In genomic region chr9:120869726-120870125, GRCh38 we compare ENCODE assay signal across 10 cellular contexts. TPM values are rescaled to one million over a fixed set of nuclear protein-coding genes. Genes with fewer than 3 reads are reported as not detected.
DNase-seq lines count a peak whose midpoint lies in the region; ATAC-seq, FAIRE-seq and TF ChIP-seq lines count a peak whose summit lies in the region.
"Had no signal": no experiment of that assay in that cellular context is flagged by ENCODE, and none has a peak within 500 bp of the region (broad histone marks: within the 10 kb centered on the region; RNA-seq: fewer than 3 reads in every experiment).

No MANE protein-coding gene starts in this region.

- CTCF ChIA-PET in OCI-LY7 (lab: Charles Lee; ENCODE audit: unreplicated experiment), result interaction anchor here (1.4 kb wide), 1 partner anchor 17 kb away, joined by 5 read pairs; no protein-coding TSS in a partner anchor
- CTCF ChIA-PET in endothelial cell of umbilical vein (lab: Charles Lee), result interaction anchor here (1.1 to 5.6 kb wide), 8 partner anchors 23 to 250 kb away, joined by 3 to 38 read pairs (median 4); no protein-coding TSS in a partner anchor

- peaks cover 45% of the 10 kb centered on the region for H3K4me1 ChIP-seq in CD4-positive, CD25-positive, alpha-beta regulatory T cell (ENCODE audit: control insufficient read depth, insufficient read depth, low read length, poor library complexity, severe bottlenecking)
- peaks cover 42% of the 10 kb centered on the region for H3K4me1 ChIP-seq in OCI-LY7 (ENCODE audit: insufficient read depth, low read length, poor library complexity, severe bottlenecking)
- peaks cover 18% of the 10 kb centered on the region for H3K4me1 ChIP-seq in endothelial cell of umbilical vein (ENCODE audit: control insufficient read depth, extremely low read depth, insufficient read depth, low read length)
- peaks cover 2 to 4% of the 10 kb centered on the region in 2 experiments for H3K4me1 ChIP-seq in trophoblast cell (ENCODE audit: control insufficient read depth in 1 of 2, insufficient read depth in 2 of 2, low read length in 2 of 2)

- no peak for FAIRE-seq in endothelial cell of umbilical vein (lab: Jason Lieb, UNC)

- H3K9me3 Mint-ChIP-seq in CD4-positive, CD25-positive, alpha-beta regulatory T cell, result peaks cover 0 to 1% (median 0%) of the 10 kb centered on the region in 7 donors

- TF ChIP-seq CTCF in OCI-LY7 (conservative IDR thresholded peaks at IDR 0.05; ENCODE audit: low read length), result no peak
- no peak for TF ChIP-seq CTCF in endothelial cell of umbilical vein (IDR thresholded peaks at IDR 0.05; ENCODE audit: extremely low read depth in 1 of 2, insufficient read depth in 1 of 2, low read depth in 1 of 2, low read length in 2 of 2)

- peak overlapping the region; percentile 53 for H3K4me3 ChIP-seq in CD4-positive, CD25-positive, alpha-beta regulatory T cell (ENCODE audit: low read depth, low read length)
- no peak overlapping the region for H3K4me3 ChIP-seq in OCI-LY7 (ENCODE audit: low read depth, low read length, poor library complexity, severe bottlenecking)
- H3K4me3 ChIP-seq in endothelial cell of umbilical vein (replicated peaks in 1 of 3; ENCODE audit: insufficient read depth in 1 of 3, low read depth in 1 of 3, low read length in 3 of 3), result no peak overlapping the region
- no peak overlapping the region for H3K4me3 ChIP-seq in trophoblast cell (ENCODE audit: low read depth, low read length)

- no peak overlapping the region for H2BK12ac ChIP-seq in trophoblast cell (ENCODE audit: low read length)

- intact Hi-C loops in OCI-LY7 (cut with micrococcal nuclease; ENCODE audit: unreplicated experiment) (loop anchor here (1.0 kb wide), 1 partner anchor 67 kb away; no protein-coding TSS in a partner anchor), endothelial cell of umbilical vein (cut with micrococcal nuclease) (loop anchor here (1.0 to 2.0 kb wide), 3 partner anchors 67 to 205 kb away; partner anchors contain the start of genes CNTRL and FBXW2)

- no peak for TF ChIP-seq POLR2A in endothelial cell of umbilical vein (IDR thresholded peaks at IDR 0.05; ENCODE audit: low read depth, low read length)

- H3K79me2 ChIP-seq in OCI-LY7 (ENCODE audit: insufficient read depth, low read depth, low read length) (peaks cover 10% of the 10 kb centered on the region; the same call in 1 of the 2 replicates), endothelial cell of umbilical vein (ENCODE audit: control insufficient read depth, insufficient read depth, low read length) (peaks cover 8% of the 10 kb centered on the region), trophoblast cell (ENCODE audit: control insufficient read depth, insufficient read depth, low read length, poor library complexity) (peaks cover 2% of the 10 kb centered on the region)

- BruUV-seq in OCI-LY7 (replicated peaks; lab: Mats Ljungman, UMichigan) (no TSS peak), endothelial cell of umbilical vein (replicated peaks; lab: Mats Ljungman, UMichigan) (no TSS peak)

- no peaks in the 10 kb centered on the region for H3K27me3 ChIP-seq in CD4-positive, CD25-positive, alpha-beta regulatory T cell (ENCODE audit: control insufficient read depth, insufficient read depth, low read length)
- H3K27me3 ChIP-seq in endothelial cell of umbilical vein (ENCODE audit: control insufficient read depth in 2 of 2, insufficient read depth in 2 of 2, low read length in 2 of 2) (no peaks in the 10 kb centered on the region), trophoblast cell (ENCODE audit: insufficient read depth, low read length) (no peaks in the 10 kb centered on the region)

- no peaks in the 10 kb centered on the region for H3K9me1 ChIP-seq in endothelial cell of umbilical vein (replicated peaks; ENCODE audit: control insufficient read depth, extremely low read depth, insufficient read depth, low read length)

- no peak for ATAC-seq in CD4-positive, CD25-positive, alpha-beta regulatory T cell (ENCODE audit: low read depth in 2 of 2)
- ATAC-seq in activated CD4-positive, CD25-positive, alpha-beta regulatory T cell treated with anti-CD3 and anti-CD28 coated beads, Interleukin-2, amount 50 U/mL, for 24 hours, result no peak

- H3K9ac ChIP-seq in endothelial cell of umbilical vein (replicated peaks; ENCODE audit: extremely low read depth, insufficient read depth, low read length), result no peak overlapping the region
- no peak overlapping the region for H3K9ac ChIP-seq in trophoblast cell (ENCODE audit: low read length)

- no peak overlapping the region for H3K4ac ChIP-seq in trophoblast cell (ENCODE audit: low read depth, low read length)

- no peaks in the 10 kb centered on the region for H3K27me3 Mint-ChIP-seq in CD4-positive, CD25-positive, alpha-beta regulatory T cell

- H4K8ac ChIP-seq in trophoblast cell (ENCODE audit: low read depth, low read length), result no peak overlapping the region

- H3K36me3 Mint-ChIP-seq in CD4-positive, CD25-positive, alpha-beta regulatory T cell, result peaks cover 26% of the 10 kb centered on the region

- H4K20me1 ChIP-seq in OCI-LY7 (ENCODE audit: insufficient read depth, low read length), result no peaks in the 10 kb centered on the region
- no peaks in the 10 kb centered on the region for H4K20me1 ChIP-seq in endothelial cell of umbilical vein (replicated peaks; ENCODE audit: control insufficient read depth, extremely low read depth, insufficient read depth, low read length)

- no peak overlapping the region for H3K14ac ChIP-seq in trophoblast cell (ENCODE audit: low read length)

- peaks cover 65% of the 10 kb centered on the region for H3K36me3 ChIP-seq in CD4-positive, CD25-positive, alpha-beta regulatory T cell (ENCODE audit: control insufficient read depth, insufficient read depth, low read length)
- H3K36me3 ChIP-seq in OCI-LY7 (ENCODE audit: insufficient read depth, low read length) (peaks cover 93% of the 10 kb centered on the region), endothelial cell of umbilical vein (ENCODE audit: control insufficient read depth in 2 of 2, extremely low read depth in 1 of 2, insufficient read depth in 2 of 2, low read length in 2 of 2) (peaks cover 17 to 25% of the 10 kb centered on the region in 2 experiments), trophoblast cell (ENCODE audit: control insufficient read depth in 1 of 2, insufficient read depth in 2 of 2, low read length in 2 of 2) (peaks cover 5 to 11% of the 10 kb centered on the region in 2 experiments)

- H3K4me1 Mint-ChIP-seq in CD4-positive, CD25-positive, alpha-beta regulatory T cell, result peaks cover 6 to 54% (median 33%) of the 10 kb centered on the region in 4 donors

- no peak overlapping the region for H2AFZ ChIP-seq in OCI-LY7 (ENCODE audit: low read length)
- no peak overlapping the region for H2AFZ ChIP-seq in endothelial cell of umbilical vein (ENCODE audit: low read depth, low read length)
- no peak overlapping the region for H2AFZ ChIP-seq in trophoblast cell (ENCODE audit: insufficient read depth, low read length, poor library complexity)

- peaks cover 2% of the 10 kb centered on the region for H3K79me1 ChIP-seq in trophoblast cell (ENCODE audit: low read length)

- H3K27ac ChIP-seq in CD4-positive, CD25-positive, alpha-beta regulatory T cell (ENCODE audit: insufficient read depth, low read length, poor library complexity, severe bottlenecking), result peak overlapping the region; percentile 90
- H3K27ac ChIP-seq in OCI-LY7 (ENCODE audit: low read depth, low read length, poor library complexity, severe bottlenecking), result peak overlapping the region; percentile 16
- H3K27ac ChIP-seq in endothelial cell of umbilical vein (ENCODE audit: insufficient read depth, low read depth, low read length), result peak overlapping the region; percentile 3
- no peak overlapping the region for H3K27ac ChIP-seq in trophoblast cell (ENCODE audit: low read depth, low read length)

- H3K4me2 ChIP-seq in OCI-LY7 (ENCODE audit: low read length) (peak overlapping the region; percentile 67), endothelial cell of umbilical vein (ENCODE audit: insufficient read depth, low read length) (no peak overlapping the region), trophoblast cell (ENCODE audit: low read length) (no peak overlapping the region)

- H3K9me3 ChIP-seq in CD4-positive, CD25-positive, alpha-beta regulatory T cell (ENCODE audit: control insufficient read depth in 2 of 2, low read length in 2 of 2), result no peaks in the 10 kb centered on the region
- H3K9me3 ChIP-seq in OCI-LY7 (ENCODE audit: low read length), result no peaks in the 10 kb centered on the region
- no peaks in the 10 kb centered on the region for H3K9me3 ChIP-seq in endothelial cell of umbilical vein (replicated peaks; ENCODE audit: control insufficient read depth, insufficient read depth, low read length)
- H3K9me3 ChIP-seq in trophoblast cell (ENCODE audit: insufficient read depth, low read depth, low read length), result peaks cover 7% of the 10 kb centered on the region

- H3K4me3 Mint-ChIP-seq in CD4-positive, CD25-positive, alpha-beta regulatory T cell, result peak overlapping the region in 3 of 4 donors; percentile 39 to 94 (median 93)

- no peak overlapping the region for H4K91ac ChIP-seq in trophoblast cell (ENCODE audit: low read depth, low read length)

- H3K27ac Mint-ChIP-seq in CD4-positive, CD25-positive, alpha-beta regulatory T cell, result peak overlapping the region; percentile 92 to 98 (median 97)

- no peak overlapping the region for H4K12ac ChIP-seq in trophoblast cell (ENCODE audit: low read depth, low read length)

- H3K9me2 ChIP-seq in OCI-LY7 (ENCODE audit: insufficient read depth, low read length), result no peaks in the 10 kb centered on the region

- H3K18ac ChIP-seq in trophoblast cell (ENCODE audit: low read length), result no peak overlapping the region

- no peak overlapping the region for H2BK5ac ChIP-seq in trophoblast cell (ENCODE audit: low read depth, low read length, poor library complexity)

- no CpG with 5 or more reads among the region's 10 CpGs for WGBS in trophoblast cell (ENCODE audit: extremely low coverage, insufficient coverage, insufficient read length)

- no peak for DNase-seq in CD4-positive, CD25-positive, alpha-beta regulatory T cell
- DNase-seq in OCI-LY7 (ENCODE audit: low spot score) (no peak), endothelial cell of umbilical vein (ENCODE audit: low read depth, low spot score) (no peak), trophoblast cell (no peak), DMS53 (lab: John Stamatoyannopoulos, UW) (no peak), DMS 273 treated with DMSO at 0.1 percent for 48 hours (lab: John Stamatoyannopoulos, UW) (no peak), HPDE6-E6E7 (ENCODE audit: extremely low spot score) (no peak)
- DNase-seq: activated CD4-positive, alpha-beta T cell treated with anti-CD3 and anti-CD28 coated beads for 1 hour; NCI-H510A had no signal

- H3K23ac ChIP-seq in trophoblast cell (ENCODE audit: low read length), result no peak overlapping the region

- H2BK120ac ChIP-seq in trophoblast cell (ENCODE audit: insufficient read depth, low read length, poor library complexity), result no peak overlapping the region

- POLR2A ChIA-PET in OCI-LY7 (lab: Charles Lee) (interaction anchor here (0.6 to 0.8 kb wide), 2 partner anchors 24 to 206 kb away, joined by 3 read pairs; no protein-coding TSS in a partner anchor), endothelial cell of umbilical vein (lab: Charles Lee) (no interaction called here)

- peak overlapping the region; percentile 64 for H2AK5ac ChIP-seq in trophoblast cell (ENCODE audit: low read length)

- dilution Hi-C loops in endothelial cell of umbilical vein (cut with MboI; ENCODE audit: extremely low pct_ligation_motif_present, low sequenced_read_pairs), result no loop called here

RNA-seq across cellular contexts. Expression of gene PHF19, which starts 7.3 kb away (rescaled TPM):
- total RNA-seq in CD4-positive, CD25-positive, alpha-beta regulatory T cell, result 149 TPM
- 10 to 100 TPM; 21.4 to 43.2 (median 31.9) TPM for polyA plus RNA-seq in CD4-positive, CD25-positive, alpha-beta regulatory T cell
- total RNA-seq in OCI-LY7 (2014; rRNA removed; shearing (Covaris generic)), result 102 and 108 TPM in 2 replicates
- total RNA-seq in OCI-LY7 (2022), result 211 and 214 TPM in 2 replicates
- total RNA-seq in endothelial cell of umbilical vein, result 138 and 153 TPM in 2 replicates
- 101 and 102 TPM in 2 replicates for polyA plus RNA-seq in endothelial cell of umbilical vein
- polyA plus RNA-seq in endothelial cell of umbilical vein (2011; cell fraction: cytosol; rRNA removed), result 103 and 119 TPM in 2 replicates
- polyA plus RNA-seq in endothelial cell of umbilical vein (2011; cell fraction: nucleus; rRNA removed), result 121 and 131 TPM in 2 replicates
- 83.6 and 113 TPM in 2 replicates for polyA plus RNA-seq in endothelial cell of umbilical vein (2012)
- 87.7 and 89.1 TPM in 2 replicates for polyA minus RNA-seq in endothelial cell of umbilical vein
- 67.3 TPM for polyA minus RNA-seq in endothelial cell of umbilical vein (2011; cell fraction: cytosol; rRNA and poly(A)+ RNA removed)
- 53.8 and 54.3 TPM in 2 replicates for polyA minus RNA-seq in endothelial cell of umbilical vein (2011; cell fraction: nucleus; rRNA and poly(A)+ RNA removed)
- polyA plus RNA-seq in trophoblast cell (2013), result 12.1 and 12.9 TPM in 2 replicates

RNA-seq across cellular contexts. Expression of gene PSMD5, which starts 27.0 kb away (rescaled TPM):
- total RNA-seq in CD4-positive, CD25-positive, alpha-beta regulatory T cell, result 44.0 TPM
- polyA plus RNA-seq in CD4-positive, CD25-positive, alpha-beta regulatory T cell, result 10 to 100 TPM; 27.0 to 34.5 (median 29.9) TPM
- total RNA-seq in OCI-LY7 (2014; rRNA removed; shearing (Covaris generic)), result 10.0 and 12.0 TPM in 2 replicates
- total RNA-seq in OCI-LY7 (2022), result 33.3 and 36.8 TPM in 2 replicates
- total RNA-seq in endothelial cell of umbilical vein, result 62.2 and 70.2 TPM in 2 replicates
- polyA plus RNA-seq in endothelial cell of umbilical vein, result 15.9 and 20.4 TPM in 2 replicates
- 24.0 and 25.7 TPM in 2 replicates for polyA plus RNA-seq in endothelial cell of umbilical vein (2011; cell fraction: cytosol; rRNA removed)
- 18.3 and 30.9 TPM in 2 replicates for polyA plus RNA-seq in endothelial cell of umbilical vein (2011; cell fraction: nucleus; rRNA removed)
- polyA plus RNA-seq in endothelial cell of umbilical vein (2012), result 40.2 and 52.5 TPM in 2 replicates
- polyA minus RNA-seq in endothelial cell of umbilical vein, result 25.2 and 32.3 TPM in 2 replicates
- 33.8 TPM for polyA minus RNA-seq in endothelial cell of umbilical vein (2011; cell fraction: cytosol; rRNA and poly(A)+ RNA removed)
- 16.3 and 21.7 TPM in 2 replicates for polyA minus RNA-seq in endothelial cell of umbilical vein (2011; cell fraction: nucleus; rRNA and poly(A)+ RNA removed)
- 24.7 and 24.8 TPM in 2 replicates for polyA plus RNA-seq in trophoblast cell (2013)

RNA-seq across cellular contexts. Expression of gene TRAF1, which starts 56.9 kb away (rescaled TPM):
- 167 TPM for total RNA-seq in CD4-positive, CD25-positive, alpha-beta regulatory T cell
- 10 to 100 TPM; 13.5 to 18.7 (median 16.5) TPM for polyA plus RNA-seq in CD4-positive, CD25-positive, alpha-beta regulatory T cell
- total RNA-seq in OCI-LY7 (2014; rRNA removed; shearing (Covaris generic)), result 23.7 and 24.2 TPM in 2 replicates
- 40.3 and 50.5 TPM in 2 replicates for total RNA-seq in OCI-LY7 (2022)
- total RNA-seq in endothelial cell of umbilical vein, result 1.4 and 2.0 TPM in 2 replicates
- polyA plus RNA-seq in endothelial cell of umbilical vein, result 2.6 and 2.8 TPM in 2 replicates
- 1.3 and 2.2 TPM in 2 replicates for polyA plus RNA-seq in endothelial cell of umbilical vein (2011; cell fraction: cytosol; rRNA removed)
- polyA plus RNA-seq in endothelial cell of umbilical vein (2011; cell fraction: nucleus; rRNA removed), result 9.0 and 10.0 TPM in 2 replicates
- polyA plus RNA-seq in endothelial cell of umbilical vein (2012), result 3.1 and 6.9 TPM in 2 replicates
- polyA minus RNA-seq in endothelial cell of umbilical vein, result 2.3 and 2.6 TPM in 2 replicates
- polyA minus RNA-seq in endothelial cell of umbilical vein (2011; cell fraction: cytosol; rRNA and poly(A)+ RNA removed), result 0.31 TPM
- polyA minus RNA-seq in endothelial cell of umbilical vein (2011; cell fraction: nucleus; rRNA and poly(A)+ RNA removed), result 3.0 TPM in 2 replicates
- polyA plus RNA-seq in trophoblast cell (2013), result 0.60 and 0.64 TPM in 2 replicates
